In the genomic region with DNA sequence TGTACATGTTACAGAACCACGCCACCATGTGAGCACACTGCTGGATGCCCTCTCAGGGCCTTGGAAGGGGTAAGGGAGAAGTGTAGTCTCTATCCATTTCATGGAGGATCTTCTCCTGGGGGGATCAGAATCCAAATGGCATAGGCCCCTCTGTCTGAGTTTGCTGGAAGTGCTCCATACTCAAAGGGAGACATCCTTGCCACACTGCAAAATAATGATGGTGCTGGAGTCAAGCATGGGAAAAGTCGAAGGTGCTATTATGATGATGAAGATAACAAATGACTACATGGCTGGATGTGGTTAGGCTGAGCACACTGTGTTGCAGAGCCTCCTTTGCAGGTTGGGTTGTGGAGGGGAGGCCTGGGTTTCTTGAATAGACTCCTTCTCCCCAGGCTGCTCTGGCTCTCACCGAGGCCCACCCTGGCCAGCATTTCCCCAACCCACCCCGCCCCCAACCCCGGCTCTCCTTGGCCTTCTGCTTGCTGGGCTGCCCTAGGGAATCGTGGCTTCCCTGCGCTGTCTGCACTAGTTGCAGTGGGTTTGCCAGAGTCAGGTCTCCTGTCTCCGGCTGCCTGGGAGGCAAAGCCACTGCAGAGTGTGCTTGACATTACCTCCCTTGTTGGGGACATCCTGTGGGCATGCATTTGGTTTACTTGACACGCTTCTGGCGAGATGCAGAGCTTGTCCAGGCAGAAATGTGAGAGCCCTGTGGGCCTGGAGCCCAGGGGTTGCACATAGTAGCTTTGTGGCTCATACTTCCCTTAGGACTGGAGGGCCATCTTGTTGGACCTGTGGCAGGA, we compare ENCODE assay signal across 16 cellular contexts. TPM values are rescaled to one million over a fixed set of nuclear protein-coding genes. Genes with fewer than 3 reads are reported as not detected.
A peak's percentile ranks its signal among the peaks of the same experiment; 100 is the strongest.
DNase-seq lines count a peak whose midpoint lies in the region; ATAC-seq and TF ChIP-seq lines count a peak whose summit lies in the region.
"Had no signal": no experiment of that assay in that cellular context is flagged by ENCODE, and none has a peak within 500 bp of the region (broad histone marks: within the 10 kb centered on the region; RNA-seq: fewer than 3 reads in every experiment).

No MANE protein-coding gene starts in this region.

- peak overlapping the region; percentile 60 for H3K4me3 Mint-ChIP-seq in CD4-positive, alpha-beta T cell
- H3K4me3 Mint-ChIP-seq: stimulated activated naive CD8-positive, alpha-beta T cell treated with anti-CD3 and anti-CD28 coated beads, Interleukin-15, Interleukin-2, amounts not matched to agents 100 ng/mL and 50 ng/mL, for 24 hours had no signal

- POLR2A ChIA-PET in CD4-positive, alpha-beta T cell (lab: Charles Lee) = no interaction called here

- DNase-seq in CD4-positive, alpha-beta T cell = no peak
- DNase-seq in psoas muscle (peak; percentile 72 to 92), RPMI8226 (no peak)
- DNase-seq: activated T-cell treated with anti-CD3 and anti-CD28 coated beads for 4 hours; left lung; NCI-H1048; NCI-H510A; SHP77; stimulated activated CD4-positive, alpha-beta T cell treated with anti-CD3 and anti-CD28 coated beads, Interleukin-2, amount 100 ng/mL, for 48 hours had no signal

- no peaks in the 10 kb centered on the region for H3K9me3 ChIP-seq in CD4-positive, alpha-beta T cell (ENCODE audit: control insufficient read depth, low read length)
- peaks cover 6% of the 10 kb centered on the region for H3K9me3 ChIP-seq in KOPT-K1 (ENCODE audit: insufficient read depth, low read length, poor library complexity, severe bottlenecking)
- no peaks in the 10 kb centered on the region for H3K9me3 ChIP-seq in psoas muscle

- peaks cover 69% of the 10 kb centered on the region for H3K4me1 ChIP-seq in psoas muscle

- ATAC-seq in CD4-positive, alpha-beta T cell (ENCODE audit: poor library complexity) = peak; percentile 24
- ATAC-seq in psoas muscle = peak; percentile 84 to 88 (median 86)
- ATAC-seq in GM21367 (IDR thresholded peaks at IDR 0.05; ENCODE audit: unreplicated experiment) = no peak
- ATAC-seq in GM19035 (IDR thresholded peaks at IDR 0.05; ENCODE audit: unreplicated experiment) = no peak
- no peak for ATAC-seq in HG03469 (IDR thresholded peaks at IDR 0.05; ENCODE audit: unreplicated experiment)
- ATAC-seq: left lung had no signal

- H3K27me3 ChIP-seq in CD4-positive, alpha-beta T cell (ENCODE audit: control insufficient read depth, insufficient read depth, low read length) = no peaks in the 10 kb centered on the region
- H3K27me3 ChIP-seq in psoas muscle (ENCODE audit: insufficient read depth in 3 of 3, low read length in 2 of 3) = no peaks in the 10 kb centered on the region
- H3K27me3 ChIP-seq: left lung had no signal

- H3K9me3 Mint-ChIP-seq in CD4-positive, alpha-beta T cell = no peaks in the 10 kb centered on the region
- H3K9me3 Mint-ChIP-seq: stimulated activated naive CD8-positive, alpha-beta T cell treated with anti-CD3 and anti-CD28 coated beads, Interleukin-15, Interleukin-2, amounts not matched to agents 100 ng/mL and 50 ng/mL, for 24 hours had no signal

- H3K27ac ChIP-seq in CD4-positive, alpha-beta T cell (ENCODE audit: low read depth, low read length) = no peak overlapping the region
- H3K27ac ChIP-seq in KOPT-K1 (ENCODE audit: low read depth, low read length, poor library complexity, severe bottlenecking) = peak overlapping the region; percentile 43
- H3K27ac ChIP-seq in cingulate gyrus (ENCODE audit: low read depth, low read length) = peak overlapping the region; percentile 69
- peak overlapping the region; percentile 71 for H3K27ac ChIP-seq in psoas muscle
- H3K27ac ChIP-seq: parathyroid adenoma had no signal

- 37 to 50% (median 38%) methylated on average over 10 of the region's 10 CpGs for WGBS in psoas muscle, 3 donors

- H3K4me1 Mint-ChIP-seq in CD4-positive, alpha-beta T cell (ENCODE audit: low read depth) = peaks cover 57% of the 10 kb centered on the region

- H3K27ac Mint-ChIP-seq in CD4-positive, alpha-beta T cell = peak overlapping the region; percentile 67
- H3K27ac Mint-ChIP-seq: stimulated activated naive CD8-positive, alpha-beta T cell treated with anti-CD3 and anti-CD28 coated beads, Interleukin-15, Interleukin-2, amounts not matched to agents 100 ng/mL and 50 ng/mL, for 24 hours had no signal

- no peak overlapping the region for H3K4me3 ChIP-seq in psoas muscle
- H3K4me3 ChIP-seq: left lung had no signal

- no peaks in the 10 kb centered on the region for H3K36me3 ChIP-seq in KOPT-K1 (ENCODE audit: insufficient read depth, low read length)
- no peaks in the 10 kb centered on the region for H3K36me3 ChIP-seq in psoas muscle (ENCODE audit: insufficient read depth in 1 of 2, low read depth in 1 of 2)
- H3K36me3 ChIP-seq: left lung had no signal

- H3K36me3 Mint-ChIP-seq in CD4-positive, alpha-beta T cell (ENCODE audit: low read depth) = peaks cover 15% of the 10 kb centered on the region

- intact Hi-C loops in CD4-positive, alpha-beta T cell (cut with DNase I, micrococcal nuclease) = loop anchor here in 1 of 2 experiments (5.0 kb wide), 1 partner anchor 143 kb away; no protein-coding TSS in a partner anchor
- intact Hi-C loops in psoas muscle (cut with DNase I) = no loop called here

- CTCF ChIA-PET in CD4-positive, alpha-beta T cell (lab: Charles Lee) = interaction anchor here (1.6 to 1.7 kb wide), 2 partner anchors 162 to 169 kb away, joined by 3 read pairs; no protein-coding TSS in a partner anchor

- no peaks in the 10 kb centered on the region for H3K27me3 Mint-ChIP-seq in CD4-positive, alpha-beta T cell

- no peak for TF ChIP-seq CTCF in CD4-positive, alpha-beta T cell (IDR thresholded peaks at IDR 0.05)
- no peak for TF ChIP-seq CTCF in psoas muscle (IDR thresholded peaks at IDR 0.05)

RNA-seq across cellular contexts. Expression of gene MVB12B, which starts 3.0 kb away (rescaled TPM):
- total RNA-seq in CD4-positive, alpha-beta T cell = 10 to 100 TPM; 14.3 to 15.3 TPM
- total RNA-seq in psoas muscle = 10 to 100 TPM in 3 of 4 donors, 1 to 10 TPM in 1; 7.8 to 25.6 (median 15.1) TPM
- polyA plus RNA-seq in psoas muscle = 10 to 100 TPM in 1 of 3 donors, 1 to 10 TPM in 2; 1.5 to 11.6 (median 3.8) TPM

Comparison
In these comparisons a context has a peak if more than half of its experiments do, and no peak if none do; other contexts are left out.
1. ATAC-seq: peak in CD4-positive, alpha-beta T cell (single experiment) and psoas muscle (4 of 4); none in GM21367 (single experiment), GM19035 (single experiment) and HG03469 (single experiment).
2. DNase-seq: peak in psoas muscle (2 of 2); none in CD4-positive, alpha-beta T cell (0 of 10) and RPMI8226 (single experiment).